Comparison of ENCODE assay signal across 8 cellular contexts in genomic region chr6:151324079-151324825, GRCh38.
DNase-seq lines count a peak whose midpoint lies in the region; ATAC-seq and TF ChIP-seq lines count a peak whose summit lies in the region.

No MANE protein-coding gene starts in this region.

- peaks cover 34% of the 10 kb centered on the region for H3K27me3 Mint-ChIP-seq in activated T-cell treated with anti-CD3 and anti-CD28 coated beads, Interleukin-2, amount 50 U/mL, for 4 hours (ENCODE audit: low read depth)
- peaks cover 48 to 61% of the 10 kb centered on the region in 2 donors for H3K27me3 Mint-ChIP-seq in natural killer cell treated with Interleukin-12 subunit alpha and Interleukin-12 subunit beta and Interleukin-15 and Interleukin-18, amount 100 ng/mL, for 72 hours
- peaks cover 84% of the 10 kb centered on the region for H3K27me3 Mint-ChIP-seq in stimulated activated memory B cell treated with anti-CD40 and anti-IgM and Interleukin-4, amounts not matched to agents 10 μg/mL and 1 μg/mL and 100 μg/mL, for 72 hours

- peak overlapping the region; percentile 91 for H3K4me2 ChIP-seq in PC-9

- H3K4me3 ChIP-seq in Jurkat, Clone E6-1 (ENCODE audit: low read length), result no peak overlapping the region
- H3K4me3 ChIP-seq in PC-9, result peak overlapping the region; percentile 68; the same call in 1 of the 2 replicates

- POLR2A ChIA-PET in PC-9 (lab: Charles Lee; ENCODE audit: unreplicated experiment), result interaction anchor here (0.5 kb wide), 1 partner anchor 441 kb away, joined by 3 read pairs; no protein-coding TSS in a partner anchor

- H4K20me1 ChIP-seq in PC-9 (ENCODE audit: insufficient read depth), result no peaks in the 10 kb centered on the region

- intact Hi-C loops in PC-9 (cut with micrococcal nuclease; ENCODE audit: unreplicated experiment), result loop anchor here (1.0 to 10.0 kb wide), 3 partner anchors 79 to 310 kb away; no protein-coding TSS in a partner anchor

- H3K9me2 ChIP-seq in PC-9 (ENCODE audit: insufficient read depth), result no peaks in the 10 kb centered on the region

- H3K4me1 Mint-ChIP-seq in activated T-cell treated with anti-CD3 and anti-CD28 coated beads, Interleukin-2, amount 50 U/mL, for 4 hours (ENCODE audit: low read depth), result peaks cover 16% of the 10 kb centered on the region
- peaks cover 21 to 24% of the 10 kb centered on the region in 2 donors for H3K4me1 Mint-ChIP-seq in natural killer cell treated with Interleukin-12 subunit alpha and Interleukin-12 subunit beta and Interleukin-15 and Interleukin-18, amount 100 ng/mL, for 72 hours (ENCODE audit: low read depth in 2 of 2)
- H3K4me1 Mint-ChIP-seq in stimulated activated memory B cell treated with anti-CD40 and anti-IgM and Interleukin-4, amounts not matched to agents 10 μg/mL and 1 μg/mL and 100 μg/mL, for 72 hours, result peaks cover 27% of the 10 kb centered on the region

- no peaks in the 10 kb centered on the region for H3K9me3 Mint-ChIP-seq in activated T-cell treated with anti-CD3 and anti-CD28 coated beads, Interleukin-2, amount 50 U/mL, for 4 hours
- H3K9me3 Mint-ChIP-seq in natural killer cell treated with Interleukin-12 subunit alpha and Interleukin-12 subunit beta and Interleukin-15 and Interleukin-18, amount 100 ng/mL, for 72 hours, result no peaks in the 10 kb centered on the region
- no peaks in the 10 kb centered on the region for H3K9me3 Mint-ChIP-seq in stimulated activated memory B cell treated with anti-CD40 and anti-IgM and Interleukin-4, amounts not matched to agents 10 μg/mL and 1 μg/mL and 100 μg/mL, for 72 hours

- H3K36me3 Mint-ChIP-seq in activated T-cell treated with anti-CD3 and anti-CD28 coated beads, Interleukin-2, amount 50 U/mL, for 4 hours (ENCODE audit: insufficient read depth), result no peaks in the 10 kb centered on the region
- H3K36me3 Mint-ChIP-seq in natural killer cell treated with Interleukin-12 subunit alpha and Interleukin-12 subunit beta and Interleukin-15 and Interleukin-18, amount 100 ng/mL, for 72 hours, result no peaks in the 10 kb centered on the region
- H3K36me3 Mint-ChIP-seq in stimulated activated memory B cell treated with anti-CD40 and anti-IgM and Interleukin-4, amounts not matched to agents 10 μg/mL and 1 μg/mL and 100 μg/mL, for 72 hours, result no peaks in the 10 kb centered on the region

- no peaks in the 10 kb centered on the region for H3K36me3 ChIP-seq in PC-9 (ENCODE audit: low read depth)

- TF ChIP-seq CTCF in PC-9 (conservative IDR thresholded peaks at IDR 0.05), result peak; percentile 96

- peaks cover 39% of the 10 kb centered on the region for H3K4me1 ChIP-seq in PC-9 (replicated peaks; ENCODE audit: insufficient read depth)

- peak overlapping the region; percentile 58; the same call in 1 of the 2 replicates for H2AFZ ChIP-seq in PC-9

- H3K9me3 ChIP-seq in PC-9 (ENCODE audit: insufficient read depth, low read depth), result no peaks in the 10 kb centered on the region

- CTCF ChIA-PET in PC-9 (lab: Charles Lee), result interaction anchor here (0.5 to 4.2 kb wide), 8 partner anchors 65 to 1678 kb away, joined by 3 to 24 read pairs (median 8); no protein-coding TSS in a partner anchor

- no TSS peak for BruUV-seq in PC-9 (replicated peaks; lab: Mats Ljungman, UMichigan)

- ATAC-seq in GM19372 (IDR thresholded peaks at IDR 0.05; ENCODE audit: low read depth, unreplicated experiment), result peak; percentile 75
- peak; percentile 64 to 71 for ATAC-seq in activated T-cell treated with anti-CD3 and anti-CD28 coated beads, Interleukin-2, amount 50 U/mL, for 4 hours
- ATAC-seq in natural killer cell treated with Interleukin-12 subunit alpha and Interleukin-12 subunit beta and Interleukin-15 and Interleukin-18, amount 100 ng/mL, for 72 hours, result peak; percentile 70 to 74
- ATAC-seq in stimulated activated memory B cell treated with anti-CD40 and anti-IgM and Interleukin-4, amounts not matched to agents 10 μg/mL and 1 μg/mL and 100 μg/mL, for 72 hours, result peak; percentile 63

- H3F3A ChIP-seq in PC-9 (ENCODE audit: insufficient read depth, low read depth), result peaks cover 21% of the 10 kb centered on the region

- H3K27ac ChIP-seq in PC-9, result peak overlapping the region; percentile 48

- peak overlapping the region; percentile 31 for H3K4me3 Mint-ChIP-seq in activated T-cell treated with anti-CD3 and anti-CD28 coated beads, Interleukin-2, amount 50 U/mL, for 4 hours
- peak overlapping the region; percentile 51 for H3K4me3 Mint-ChIP-seq in natural killer cell treated with Interleukin-12 subunit alpha and Interleukin-12 subunit beta and Interleukin-15 and Interleukin-18, amount 100 ng/mL, for 72 hours
- H3K4me3 Mint-ChIP-seq in stimulated activated memory B cell treated with anti-CD40 and anti-IgM and Interleukin-4, amounts not matched to agents 10 μg/mL and 1 μg/mL and 100 μg/mL, for 72 hours, result no peak overlapping the region

- DNase-seq in Ammon's horn (ENCODE audit: low spot score), result peak; percentile 89
- DNase-seq in Jurkat, Clone E6-1 (ENCODE audit: low read depth, low spot score), result peak; percentile 38
- DNase-seq in PC-9, result peak; percentile 70 to 74
- DNase-seq in activated T-cell treated with anti-CD3 and anti-CD28 coated beads, Interleukin-2, amount 50 U/mL, for 4 hours, result peak; percentile 64
- DNase-seq in fibroblast of gingiva (ENCODE audit: low read depth), result peak; percentile 88
- DNase-seq in natural killer cell treated with Interleukin-12 subunit alpha and Interleukin-12 subunit beta and Interleukin-15 and Interleukin-18, amount 100 ng/mL, for 72 hours (ENCODE audit: low spot score), result peak; percentile 76

- peaks cover 40% of the 10 kb centered on the region for H3K79me2 ChIP-seq in PC-9 (ENCODE audit: low read depth)

- no peak overlapping the region for H3K27ac Mint-ChIP-seq in natural killer cell treated with Interleukin-12 subunit alpha and Interleukin-12 subunit beta and Interleukin-15 and Interleukin-18, amount 100 ng/mL, for 72 hours
- peak overlapping the region; percentile 27 for H3K27ac Mint-ChIP-seq in stimulated activated memory B cell treated with anti-CD40 and anti-IgM and Interleukin-4, amounts not matched to agents 10 μg/mL and 1 μg/mL and 100 μg/mL, for 72 hours

- H3K27me3 ChIP-seq in PC-9 (ENCODE audit: insufficient read depth, low read depth), result no peaks in the 10 kb centered on the region

Comparison
In these comparisons a context has a peak if more than half of its experiments do, and no peak if none do; other contexts are left out.
1. DNase-seq: peak in every context shown above with its lines; median percentile 89 in Ammon's horn; 88 in fibroblast of gingiva; 76 in natural killer cell treated with Interleukin-12 subunit alpha and Interleukin-12 subunit beta and Interleukin-15 and Interleukin-18, amount 100 ng/mL, for 72 hours; 72 in PC-9; 64 in activated T-cell treated with anti-CD3 and anti-CD28 coated beads, Interleukin-2, amount 50 U/mL, for 4 hours; 38 in Jurkat, Clone E6-1.